In genomic region chr18:26697186-26697585, GRCh38 we compare ENCODE assay signal across 18 cellular contexts.
"Had no signal": no experiment of that assay in that cellular context is flagged by ENCODE, and none has a peak within 500 bp of the region (broad histone marks: within the 10 kb centered on the region; RNA-seq: fewer than 3 reads in every experiment).

No MANE protein-coding gene starts in this region.

- H3K9me3 ChIP-seq: neutrophil, sigmoid colon, stomach, tibial artery had no signal

- DNase-seq: cortex of kidney; effector CD4-positive, alpha-beta T cell; kidney; natural killer cell; sigmoid colon; stimulated activated CD4-positive, alpha-beta T cell treated with anti-CD3 and anti-CD28 coated beads, Interleukin-2, amount 100 ng/mL, for 24 hours; stimulated activated CD4-positive, alpha-beta T cell treated with anti-CD3 and anti-CD28 coated beads, Interleukin-4, amount 100 ng/mL, for 24 hours; stimulated activated naive CD4-positive, alpha-beta T cell treated with Interleukin-2 at 50 U/mL for 16 hours; stomach; tibial artery had no signal

- ATAC-seq: left lobe of liver; natural killer cell; stimulated activated effector memory CD8-positive, alpha-beta T cell treated with anti-CD3 and anti-CD28 coated beads, Interleukin-12 subunit alpha, Interleukin-12 subunit beta, amount 100 ng/mL, for 72 hours had no signal

- H3K27ac Mint-ChIP-seq: memory B cell; natural killer cell; progenitor cell of endocrine pancreas; stimulated activated effector memory CD8-positive, alpha-beta T cell treated with anti-CD3 and anti-CD28 coated beads, Interleukin-12 subunit alpha, Interleukin-12 subunit beta, amount 100 ng/mL, for 72 hours; type B pancreatic cell had no signal

- H3K27me3 ChIP-seq: neutrophil, sigmoid colon, stomach had no signal

- H3K9ac ChIP-seq: parathyroid adenoma had no signal

- H3K36me3 Mint-ChIP-seq: memory B cell; natural killer cell; stimulated activated effector memory CD8-positive, alpha-beta T cell treated with anti-CD3 and anti-CD28 coated beads, Interleukin-12 subunit alpha, Interleukin-12 subunit beta, amount 100 ng/mL, for 72 hours; type B pancreatic cell had no signal

- H3K4me1 Mint-ChIP-seq: memory B cell; natural killer cell; stimulated activated effector memory CD8-positive, alpha-beta T cell treated with anti-CD3 and anti-CD28 coated beads, Interleukin-12 subunit alpha, Interleukin-12 subunit beta, amount 100 ng/mL, for 72 hours had no signal

- H3K4me1 ChIP-seq: parathyroid adenoma, sigmoid colon, tibial artery had no signal

- H3K4me3 ChIP-seq: lung, sigmoid colon, stomach, tibial artery had no signal

- H3K4me3 Mint-ChIP-seq: memory B cell; natural killer cell; stimulated activated effector memory CD8-positive, alpha-beta T cell treated with anti-CD3 and anti-CD28 coated beads, Interleukin-12 subunit alpha, Interleukin-12 subunit beta, amount 100 ng/mL, for 72 hours; type B pancreatic cell had no signal

- H3K27me3 Mint-ChIP-seq: progenitor cell of endocrine pancreas, type B pancreatic cell had no signal

- H3K27ac ChIP-seq: neutrophil, parathyroid adenoma, sigmoid colon, stomach, tibial artery had no signal

- H2AFZ ChIP-seq: parathyroid adenoma had no signal

- H3K79me2 ChIP-seq: parathyroid adenoma had no signal

- H3K36me3 ChIP-seq: neutrophil, sigmoid colon, stomach, tibial artery had no signal
